In the genomic region with DNA sequence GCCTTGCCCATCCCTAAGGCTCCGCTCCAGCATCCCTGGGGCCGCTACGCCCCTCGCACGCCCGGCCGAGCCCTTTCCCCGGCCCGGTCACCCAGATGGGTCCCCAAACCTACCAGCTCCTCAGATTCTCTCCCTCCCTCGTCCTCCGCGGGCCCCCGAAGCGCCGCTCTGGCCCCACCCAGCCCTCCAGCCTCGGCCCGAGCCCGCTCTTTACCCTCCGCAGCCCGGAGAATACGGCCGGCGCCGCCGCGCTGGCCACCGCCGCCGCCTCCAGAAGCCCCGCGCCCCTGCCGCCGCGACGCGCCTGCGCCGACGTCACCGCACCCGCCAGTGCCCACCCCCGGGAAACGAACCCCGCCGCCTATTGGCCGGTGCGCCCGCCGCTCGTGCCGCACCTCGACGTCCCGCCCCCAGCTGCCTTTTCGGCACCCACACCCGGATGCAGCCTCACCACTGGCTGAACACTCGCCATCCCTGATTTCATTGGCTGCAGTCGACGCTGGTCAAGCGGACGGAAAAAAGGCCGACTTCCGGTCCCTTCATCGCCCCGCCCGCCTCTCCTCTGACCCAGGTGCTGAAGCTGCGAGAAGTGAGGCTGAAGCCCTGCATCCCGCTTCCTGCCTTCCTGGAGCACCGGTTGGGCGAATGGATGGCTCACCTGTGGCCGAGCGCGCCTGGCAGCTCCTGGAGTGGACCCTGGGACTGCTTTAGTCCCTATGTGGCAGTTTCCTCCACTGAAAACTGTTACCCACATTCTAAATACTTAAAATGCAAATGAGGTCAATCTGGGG, we compare ENCODE assay signal across 8 cellular contexts. TPM values are rescaled to one million over a fixed set of nuclear protein-coding genes. Genes with fewer than 3 reads are reported as not detected.
DNase-seq lines count a peak whose midpoint lies in the region; ATAC-seq and TF ChIP-seq lines count a peak whose summit lies in the region.

DAPK3 (minus strand) TSS at position 292 of the 791 bp plus-strand sequence. CDS start 1,364 bp downstream, outside the sequence.

- peak within 1 kb of the TSS; percentile 94 to 97 for H3K27ac Mint-ChIP-seq in activated naive CD4-positive, alpha-beta T cell treated with anti-CD3 and anti-CD28 coated beads, Interleukin-2, amount 50 U/mL, for 72 hours

- H4K20me1 ChIP-seq in osteoblast (ENCODE audit: insufficient read depth, low read length), result peaks cover 51% of the 10 kb centered on the region

- H3K79me2 ChIP-seq in osteoblast (ENCODE audit: insufficient read depth, low read length), result peaks cover 47% of the 10 kb centered on the region

- ATAC-seq in HG02610 (IDR thresholded peaks at IDR 0.05; ENCODE audit: unreplicated experiment), result peak; percentile 89
- peak; percentile 81 to 97 for ATAC-seq in activated naive CD4-positive, alpha-beta T cell treated with anti-CD3 and anti-CD28 coated beads, Interleukin-2, amount 50 U/mL, for 72 hours
- peak; percentile 39 for ATAC-seq in thoracic aorta (ENCODE audit: insufficient number of reproducible peaks, low FRiP score, low read depth)

- H3K9me3 ChIP-seq in osteoblast (ENCODE audit: low read depth, low read length) (no peaks in the 10 kb centered on the region), thoracic aorta (no peaks in the 10 kb centered on the region)

- peaks cover 8 to 10% of the 10 kb centered on the region in 2 donors for H3K36me3 Mint-ChIP-seq in activated naive CD4-positive, alpha-beta T cell treated with anti-CD3 and anti-CD28 coated beads, Interleukin-2, amount 50 U/mL, for 72 hours

- DNase-seq in NCI-H1092 treated with DMSO at 0.1 percent for 48 hours (lab: John Stamatoyannopoulos, UW) (peak; percentile 98), SKM-1 (lab: John Stamatoyannopoulos, UW; ENCODE audit: unreplicated experiment) (peak; percentile 98), glomerular visceral epithelial cell (ENCODE audit: extremely low spot score) (peak; percentile 99), osteoblast (ENCODE audit: insufficient read length, low spot score, missing footprints) (peak; percentile 99), thoracic aorta (ENCODE audit: low spot score) (peak; percentile 89)
- DNase-seq in activated naive CD4-positive, alpha-beta T cell treated with anti-CD3 and anti-CD28 coated beads, Interleukin-2, amount 50 U/mL, for 72 hours (ENCODE audit: low spot score in 2 of 2), result peak; percentile 96 to 98

- H3K4me2 ChIP-seq in osteoblast (ENCODE audit: insufficient read depth, low read length), result peak within 1 kb of the TSS; percentile 95

- H2AFZ ChIP-seq in osteoblast (ENCODE audit: low read length), result no peak within 1 kb of the TSS

- H3K4me1 ChIP-seq in osteoblast (ENCODE audit: insufficient read depth, low read length) (peaks cover 30% of the 10 kb centered on the region), thoracic aorta (ENCODE audit: control insufficient read depth in 1 of 2, low read depth in 2 of 2) (peaks cover 33 to 37% of the 10 kb centered on the region in 2 donors)

- no peaks in the 10 kb centered on the region for H3K9me3 Mint-ChIP-seq in activated naive CD4-positive, alpha-beta T cell treated with anti-CD3 and anti-CD28 coated beads, Interleukin-2, amount 50 U/mL, for 72 hours

- H3K27ac ChIP-seq in osteoblast (ENCODE audit: low read depth, low read length) (peak within 1 kb of the TSS; percentile 94), thoracic aorta (peak within 1 kb of the TSS; percentile 96 to 99)

- H3K27me3 ChIP-seq in osteoblast (ENCODE audit: insufficient read depth, low read length) (no peaks in the 10 kb centered on the region), thoracic aorta (replicated peaks; ENCODE audit: insufficient read depth) (no peaks in the 10 kb centered on the region)

- H3K36me3 ChIP-seq in osteoblast (ENCODE audit: insufficient read depth, low read length) (peaks cover 39% of the 10 kb centered on the region), thoracic aorta (peaks cover 31% of the 10 kb centered on the region)

- TF ChIP-seq CTCF in osteoblast (IDR thresholded peaks at IDR 0.05; ENCODE audit: extremely low read depth, low read depth, low read length) (no peak), thoracic aorta (IDR thresholded peaks at IDR 0.05) (no peak)

- H3K4me3 ChIP-seq in GM08714 (ENCODE audit: low read length), result peak within 1 kb of the TSS; percentile 71
- peak within 1 kb of the TSS; percentile 94 for H3K4me3 ChIP-seq in osteoblast (ENCODE audit: insufficient read depth, low read length)
- peak within 1 kb of the TSS; percentile 88 for H3K4me3 ChIP-seq in thoracic aorta

RNA-seq across cellular contexts. Expression of gene DAPK3, which starts in this region (rescaled TPM):
- total RNA-seq in activated naive CD4-positive, alpha-beta T cell treated with anti-CD3 and anti-CD28 coated beads, Interleukin-2, amount 50 U/mL, for 72 hours, result 10 to 100 TPM; 28.4 to 61.4 TPM
- total RNA-seq in osteoblast (122 and 131 TPM in 2 replicates), thoracic aorta (100 to 1,000 TPM; 167 to 241 TPM)

Comparison
In these comparisons a context has a peak if more than half of its experiments do, and no peak if none do; other contexts are left out.
1. Peak in every context shown above with its lines: DNase-seq, ATAC-seq, H3K4me3 ChIP-seq and H3K27ac ChIP-seq.
2. ATAC-seq: peak in every context shown above with its lines; median percentile 89 in HG02610; 89 in activated naive CD4-positive, alpha-beta T cell treated with anti-CD3 and anti-CD28 coated beads, Interleukin-2, amount 50 U/mL, for 72 hours; 39 in thoracic aorta.